In the genomic region with DNA sequence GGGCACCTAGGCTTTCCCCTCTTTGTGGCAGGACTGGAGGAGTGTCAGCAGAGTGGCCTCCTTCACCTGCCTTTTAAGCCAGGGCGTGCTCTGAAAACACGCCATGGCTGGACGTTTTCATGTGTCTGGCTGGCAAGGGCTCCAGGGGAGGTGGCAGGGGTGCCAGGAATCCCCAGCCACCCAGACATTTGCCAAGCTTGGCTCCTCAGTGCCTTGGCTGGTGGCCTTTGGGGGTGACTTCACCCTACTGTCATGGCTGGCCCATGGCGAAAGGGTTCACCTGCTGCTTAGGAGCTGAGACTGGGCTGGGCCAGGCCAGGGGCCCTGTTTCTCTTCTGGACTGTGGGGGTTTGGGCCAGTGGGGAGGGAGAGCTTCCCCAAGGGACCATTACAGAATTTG, we compare ENCODE assay signal across 12 cellular contexts. TPM values are rescaled to one million over a fixed set of nuclear protein-coding genes. Genes with fewer than 3 reads are reported as not detected.
A peak's percentile ranks its signal among the peaks of the same experiment; 100 is the strongest.
DNase-seq lines count a peak whose midpoint lies in the region; ATAC-seq and TF ChIP-seq lines count a peak whose summit lies in the region.
"Had no signal": no experiment of that assay in that cellular context is flagged by ENCODE, and none has a peak within 500 bp of the region (broad histone marks: within the 10 kb centered on the region; RNA-seq: fewer than 3 reads in every experiment).

No MANE protein-coding gene starts in this region.

- H3K4me3 ChIP-seq in mucosa of rectum (ENCODE audit: low read length in 2 of 2): peak overlapping the region; percentile 31 to 42
- peak overlapping the region in 1 of 3 donors; percentile 13 for H3K4me3 ChIP-seq in thyroid gland (replicated peaks in 1 of 3)

- peaks cover 97% of the 10 kb centered on the region for H3K4me1 Mint-ChIP-seq in activated T-cell treated with anti-CD3 and anti-CD28 coated beads, Interleukin-2, amount 50 U/mL, for 24 hours (ENCODE audit: low read depth)
- H3K4me1 Mint-ChIP-seq in brain: peaks cover 80% of the 10 kb centered on the region

- 54 to 100% methylated on average over 1 to 4 of the region's 4 CpGs for WGBS in thyroid gland, 2 donors

- H3K9me3 ChIP-seq in mucosa of rectum (ENCODE audit: control insufficient read depth in 2 of 2, low read length in 2 of 2): no peaks in the 10 kb centered on the region
- H3K9me3 ChIP-seq in thyroid gland: no peaks in the 10 kb centered on the region

- H3K27me3 Mint-ChIP-seq in activated T-cell treated with anti-CD3 and anti-CD28 coated beads, Interleukin-2, amount 50 U/mL, for 24 hours: no peaks in the 10 kb centered on the region
- H3K27me3 Mint-ChIP-seq in brain: no peaks in the 10 kb centered on the region

- H3K27ac ChIP-seq in mucosa of rectum (ENCODE audit: low read depth in 2 of 2, low read length in 2 of 2) (peak overlapping the region; percentile 91 to 97), thyroid gland (peak overlapping the region; percentile 80 to 100 (median 86))
- H3K27ac ChIP-seq: HL-60, WERI-Rb-1 had no signal

- H3K27ac Mint-ChIP-seq in activated T-cell treated with anti-CD3 and anti-CD28 coated beads, Interleukin-2, amount 50 U/mL, for 24 hours: peak overlapping the region; percentile 98
- peak overlapping the region in 3 of 5 experiments; percentile 45 to 94 (median 87) for H3K27ac Mint-ChIP-seq in brain

- H3K4me1 ChIP-seq in mucosa of rectum (ENCODE audit: control insufficient read depth in 2 of 2, insufficient read depth in 2 of 2, low read length in 2 of 2) (peaks cover 80 to 90% of the 10 kb centered on the region in 2 donors), thyroid gland (peaks cover 74 to 100% of the 10 kb centered on the region in 2 donors)

- intact Hi-C loops in thyroid gland (cut with DNase I): no loop called here

- no peak for DNase-seq in activated T-cell treated with anti-CD3 and anti-CD28 coated beads, Interleukin-2, amount 50 U/mL, for 24 hours
- DNase-seq in activated T-cell treated with anti-CD3 and anti-CD28 coated beads, Interleukin-2, amount 50 U/mL, for 48 hours: no peak
- DNase-seq in thyroid gland: peak; percentile 41 to 60
- no peak for DNase-seq in stimulated activated CD4-positive, alpha-beta T cell treated with anti-CD3 and anti-CD28 coated beads, Interleukin-1b, Interleukin-23, amount 100 ng/mL, for 48 hours
- no peak for DNase-seq in NCI-H82 treated with DMSO at 0.1 percent for 48 hours (lab: John Stamatoyannopoulos, UW; ENCODE audit: unreplicated experiment)
- DNase-seq: NCI-H1436, PC-3, WERI-Rb-1 had no signal

- peaks cover 12 to 15% of the 10 kb centered on the region in 2 donors for H3K36me3 ChIP-seq in mucosa of rectum (ENCODE audit: control insufficient read depth in 2 of 2, insufficient read depth in 2 of 2, low read length in 2 of 2)
- no peaks in the 10 kb centered on the region for H3K36me3 ChIP-seq in thyroid gland
- H3K36me3 ChIP-seq: WERI-Rb-1 had no signal

- no peak for ATAC-seq in GM18873 (IDR thresholded peaks at IDR 0.05; ENCODE audit: low FRiP score, unreplicated experiment)
- ATAC-seq: PC-3 had no signal

- peaks cover 69% of the 10 kb centered on the region for H3K36me3 Mint-ChIP-seq in activated T-cell treated with anti-CD3 and anti-CD28 coated beads, Interleukin-2, amount 50 U/mL, for 24 hours (ENCODE audit: low read depth)
- peaks cover 8% of the 10 kb centered on the region for H3K36me3 Mint-ChIP-seq in brain

- H3K4me3 Mint-ChIP-seq in activated T-cell treated with anti-CD3 and anti-CD28 coated beads, Interleukin-2, amount 50 U/mL, for 24 hours: peak overlapping the region; percentile 91
- H3K4me3 Mint-ChIP-seq in brain: peak overlapping the region in 1 of 5 experiments; percentile 39

- H3K27me3 ChIP-seq in mucosa of rectum (ENCODE audit: control insufficient read depth in 2 of 2, insufficient read depth in 2 of 2, low read length in 2 of 2) (no peaks in the 10 kb centered on the region), thyroid gland (no peaks in the 10 kb centered on the region)

- no peaks in the 10 kb centered on the region for H3K9me3 Mint-ChIP-seq in activated T-cell treated with anti-CD3 and anti-CD28 coated beads, Interleukin-2, amount 50 U/mL, for 24 hours
- no peaks in the 10 kb centered on the region for H3K9me3 Mint-ChIP-seq in brain

- H3K9ac ChIP-seq in mucosa of rectum (ENCODE audit: low read depth in 1 of 2, low read length in 2 of 2): peak overlapping the region; percentile 65 to 73

- peak in 1 of 2 donors; percentile 2 for TF ChIP-seq POLR2A in thyroid gland (IDR thresholded peaks at IDR 0.05)

- TF ChIP-seq CTCF in brain (conservative IDR thresholded peaks at IDR 0.05) (no peak), thyroid gland (IDR thresholded peaks at IDR 0.05) (no peak)

RNA-seq across cellular contexts. Expression of gene KLF13, which starts 17.6 kb away (rescaled TPM):
- polyA plus RNA-seq in brain (ENCODE audit: insufficient read depth, low read depth, low replicate concordance): 88.5 TPM
- total RNA-seq in thyroid gland: 100 to 1,000 TPM in 2 of 4 donors, 10 to 100 TPM in 2; 84.0 to 117 (median 97.6) TPM

Comparison
In these comparisons a context has a peak if more than half of its experiments do, and no peak if none do; other contexts are left out.
1. DNase-seq: peak in thyroid gland (2 of 2); none in activated T-cell treated with anti-CD3 and anti-CD28 coated beads, Interleukin-2, amount 50 U/mL, for 24 hours (single experiment), activated T-cell treated with anti-CD3 and anti-CD28 coated beads, Interleukin-2, amount 50 U/mL, for 48 hours (0 of 2), stimulated activated CD4-positive, alpha-beta T cell treated with anti-CD3 and anti-CD28 coated beads, Interleukin-1b, Interleukin-23, amount 100 ng/mL, for 48 hours (single experiment) and NCI-H82 treated with DMSO at 0.1 percent for 48 hours (single experiment).